Comparison of ENCODE assay signal across 20 cellular contexts in genomic region chr2:143375376-143375880, GRCh38.
DNase-seq lines count a peak whose midpoint lies in the region; ATAC-seq and TF ChIP-seq lines count a peak whose summit lies in the region.
"Had no signal": no experiment of that assay in that cellular context is flagged by ENCODE, and none has a peak within 500 bp of the region (broad histone marks: within the 10 kb centered on the region; RNA-seq: fewer than 3 reads in every experiment).

No MANE protein-coding gene starts in this region.

- DNase-seq in HEK293T (ENCODE audit: extremely low spot score): peak; percentile 14
- DNase-seq in amniotic epithelial cell (ENCODE audit: low read depth): peak; percentile 76
- DNase-seq in fibroblast of villous mesenchyme (ENCODE audit: low read depth): peak; percentile 30
- no peak for DNase-seq in progenitor cell of endocrine pancreas (ENCODE audit: low spot score, unreplicated experiment)
- no peak for DNase-seq in dedifferentiated amniotic fluid mesenchymal stem cell (ENCODE audit: extremely low spot score)
- DNase-seq in activated CD4-positive, alpha-beta T cell treated with anti-CD3 and anti-CD28 coated beads for 48 hours: no peak
- DNase-seq in RWPE1 (ENCODE audit: low spot score): no peak
- DNase-seq: CD8-positive, alpha-beta memory T cell; DMS53; EL; GOT3; NCI-H1417 treated with DMSO at 0.1 percent for 48 hours; NCI-H1930; NCI-H2171 treated with DMSO at 0.1 percent for 48 hours; NCI-H748 treated with DMSO at 0.1 percent for 48 hours; Right ventricle myocardium superior had no signal

- H3K9me3 Mint-ChIP-seq in progenitor cell of endocrine pancreas (ENCODE audit: low read depth): no peaks in the 10 kb centered on the region
- H3K9me3 Mint-ChIP-seq: CD8-positive, alpha-beta memory T cell had no signal

- H3K27ac ChIP-seq in RWPE1: no peak overlapping the region
- H3K27ac ChIP-seq: BLaER1 treated with 17β-estradiol and CSF1 and Interleukin-3, amounts not matched to agents 10 nM and 100 nM had no signal

- H3K4me3 ChIP-seq in fibroblast of villous mesenchyme (ENCODE audit: low read depth, low read length): no peak overlapping the region
- H3K4me3 ChIP-seq: BLaER1 treated with 17β-estradiol and CSF1 and Interleukin-3, amounts not matched to agents 10 nM and 100 nM had no signal

- no peaks in the 10 kb centered on the region for H3K27me3 Mint-ChIP-seq in progenitor cell of endocrine pancreas
- H3K27me3 Mint-ChIP-seq: CD8-positive, alpha-beta memory T cell had no signal

- H3K36me3 Mint-ChIP-seq in progenitor cell of endocrine pancreas (ENCODE audit: insufficient read depth): no peaks in the 10 kb centered on the region

- TF ChIP-seq CTCF in fibroblast of villous mesenchyme (IDR thresholded peaks at IDR 0.05; ENCODE audit: insufficient read depth, low read depth, low read length): no peak
- TF ChIP-seq CTCF in progenitor cell of endocrine pancreas (IDR thresholded peaks at IDR 0.05; ENCODE audit: unreplicated experiment): no peak
- no peak for TF ChIP-seq CTCF in RWPE1 (conservative IDR thresholded peaks at IDR 0.05; ENCODE audit: low read depth)

- no peak overlapping the region for H3K4me3 Mint-ChIP-seq in progenitor cell of endocrine pancreas (ENCODE audit: low read depth)
- H3K4me3 Mint-ChIP-seq: CD8-positive, alpha-beta memory T cell had no signal

- POLR2A ChIA-PET in HEK293T (lab: Yijun Ruan, JAX) (no interaction called here), RWPE1 (lab: Yijun Ruan, JAX; ENCODE audit: low non-redundant PET) (no interaction called here)

- ATAC-seq in esophagus mucosa: no peak
- ATAC-seq: HCT116, HepG2 had no signal

- peak overlapping the region; percentile 34 for H3K27ac Mint-ChIP-seq in progenitor cell of endocrine pancreas

- H3K4me1 Mint-ChIP-seq in progenitor cell of endocrine pancreas (ENCODE audit: low read depth): no peaks in the 10 kb centered on the region

- CTCF ChIA-PET in HEK293T (lab: Yijun Ruan, JAX): no interaction called here
- CTCF ChIA-PET in RWPE1 (lab: Yijun Ruan, JAX): interaction anchor here (0.5 to 1.1 kb wide), 3 partner anchors 17 to 36 kb away, joined by 3 to 5 read pairs (median 3); no protein-coding TSS in a partner anchor

TF ChIP-seq in HEK293T, 16 proteins besides CTCF, POLR2A, EP300 and RAD21:
- TF ChIP-seq FOXM1 (IDR thresholded peaks at IDR 0.05; ENCODE audit: borderline replicate concordance) (no peak), ZNF384 (IDR thresholded peaks at IDR 0.05) (no peak), LEF1 (IDR thresholded peaks at IDR 0.05; ENCODE audit: borderline replicate concordance) (no peak; the same call in 1 of the 2 replicates), SUZ12 (IDR thresholded peaks at IDR 0.05) (no peak), FOXK2 (IDR thresholded peaks at IDR 0.05) (no peak), PKNOX1 (IDR thresholded peaks at IDR 0.05) (peak; percentile 40; the same call in 1 of the 2 replicates), CTBP1 (IDR thresholded peaks at IDR 0.05; ENCODE audit: borderline replicate concordance) (0 out of 2 replicates have a peak, but pooled peaks have one; percentile 4)

Comparison
In these comparisons a context has a peak if more than half of its experiments do, and no peak if none do; other contexts are left out.
1. DNase-seq: peak in HEK293T (single experiment), amniotic epithelial cell (single experiment) and fibroblast of villous mesenchyme (single experiment); none in progenitor cell of endocrine pancreas (single experiment), dedifferentiated amniotic fluid mesenchymal stem cell (single experiment), activated CD4-positive, alpha-beta T cell treated with anti-CD3 and anti-CD28 coated beads for 48 hours (single experiment) and RWPE1 (single experiment).